Comparison of ENCODE assay signal across 20 cellular contexts in the genomic region with DNA sequence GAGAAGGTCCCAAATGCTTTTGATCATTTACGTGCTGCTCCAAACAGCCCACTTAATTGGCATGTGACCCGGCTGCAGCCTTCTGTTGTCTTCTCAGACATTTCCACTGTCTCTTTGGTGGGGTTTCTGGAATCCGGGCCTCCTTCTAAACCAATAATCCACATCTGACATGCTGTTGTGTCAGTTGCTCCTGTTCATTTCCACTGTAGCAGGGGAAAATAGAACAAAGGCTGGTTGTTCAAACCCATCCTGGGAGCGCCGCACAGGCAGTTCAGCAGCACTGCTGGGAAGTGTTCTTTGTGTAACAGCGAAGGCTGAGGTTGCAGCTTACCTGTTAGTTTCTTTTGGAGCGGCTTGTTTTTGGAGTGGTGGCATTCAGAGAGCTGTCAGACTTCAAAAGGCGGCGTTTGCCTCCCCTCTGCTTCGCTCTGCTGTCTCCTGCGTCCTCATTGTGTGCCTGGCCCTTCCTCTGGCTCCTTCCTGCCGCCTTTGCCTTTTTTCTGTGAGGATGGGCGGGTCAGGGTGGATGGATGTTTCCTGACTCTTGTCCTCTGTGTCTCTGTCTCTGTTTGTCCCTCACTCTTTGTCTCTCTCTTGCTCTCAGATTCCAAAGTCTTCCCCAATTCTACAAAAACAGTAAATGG.
A peak's percentile ranks its signal among the peaks of the same experiment; 100 is the strongest.
DNase-seq lines count a peak whose midpoint lies in the region; ATAC-seq and TF ChIP-seq lines count a peak whose summit lies in the region.
"Had no signal": no experiment of that assay in that cellular context is flagged by ENCODE, and none has a peak within 500 bp of the region (broad histone marks: within the 10 kb centered on the region; RNA-seq: fewer than 3 reads in every experiment).

No MANE protein-coding gene starts in this region.

- no peak for TF ChIP-seq CTCF in mesothelial cell of epicardium (IDR thresholded peaks at IDR 0.05; ENCODE audit: unreplicated experiment)

- H3K36me3 Mint-ChIP-seq in mesothelial cell of epicardium = no peaks in the 10 kb centered on the region
- H3K36me3 Mint-ChIP-seq: stimulated activated memory B cell treated with anti-CD40 and anti-IgM and Interleukin-4, amounts not matched to agents 10 μg/mL and 1 μg/mL and 100 μg/mL, for 72 hours had no signal

- no peak for ATAC-seq in GM19395 (IDR thresholded peaks at IDR 0.05; ENCODE audit: unreplicated experiment)
- ATAC-seq: left lung; SK-N-SH treated with all-trans-retinoic acid at 6 μM for 48 hours; stimulated activated memory B cell treated with anti-CD40 and anti-IgM and Interleukin-4, amounts not matched to agents 10 μg/mL and 1 μg/mL and 100 μg/mL, for 72 hours had no signal

- H3K9me3 Mint-ChIP-seq in mesothelial cell of epicardium = no peaks in the 10 kb centered on the region
- H3K9me3 Mint-ChIP-seq: dendritic cell treated with granulocyte-macrophage colony-stimulating factor and Interleukin-4, amounts not matched to agents 40 ng/mL and 50 ng/mL, for 4 days; stimulated activated memory B cell treated with anti-CD40 and anti-IgM and Interleukin-4, amounts not matched to agents 10 μg/mL and 1 μg/mL and 100 μg/mL, for 72 hours had no signal

- H3K27me3 Mint-ChIP-seq in mesothelial cell of epicardium (ENCODE audit: low read depth) = no peaks in the 10 kb centered on the region
- H3K27me3 Mint-ChIP-seq: dendritic cell treated with granulocyte-macrophage colony-stimulating factor and Interleukin-4, amounts not matched to agents 40 ng/mL and 50 ng/mL, for 4 days had no signal

- H3K4me1 ChIP-seq in HUES64 (ENCODE audit: insufficient read depth, low read length) = peaks cover 24% of the 10 kb centered on the region
- H3K4me1 ChIP-seq: ascending aorta, esophagus squamous epithelium, left lung had no signal

- H3K4me3 Mint-ChIP-seq in mesothelial cell of epicardium = peak overlapping the region; percentile 32
- H3K4me3 Mint-ChIP-seq: dendritic cell treated with granulocyte-macrophage colony-stimulating factor and Interleukin-4, amounts not matched to agents 40 ng/mL and 50 ng/mL, for 4 days; stimulated activated memory B cell treated with anti-CD40 and anti-IgM and Interleukin-4, amounts not matched to agents 10 μg/mL and 1 μg/mL and 100 μg/mL, for 72 hours had no signal

- WGBS in HUES64 = 35% methylated on average over 13 of the region's 13 CpGs

- peak overlapping the region; percentile 11; the same call in 1 of the 2 replicates for H3K9ac ChIP-seq in HUES64 (ENCODE audit: low read depth, low read length)

- H3K27ac Mint-ChIP-seq in mesothelial cell of epicardium = peak overlapping the region; percentile 97
- H3K27ac Mint-ChIP-seq: dendritic cell treated with granulocyte-macrophage colony-stimulating factor and Interleukin-4, amounts not matched to agents 40 ng/mL and 50 ng/mL, for 4 days; stimulated activated memory B cell treated with anti-CD40 and anti-IgM and Interleukin-4, amounts not matched to agents 10 μg/mL and 1 μg/mL and 100 μg/mL, for 72 hours had no signal

- no peaks in the 10 kb centered on the region for H3K27me3 ChIP-seq in HUES64 (ENCODE audit: insufficient read depth, low read length)
- H3K27me3 ChIP-seq: ascending aorta, esophagus squamous epithelium, hepatocyte, left lung had no signal

- no peaks in the 10 kb centered on the region for H3K36me3 ChIP-seq in HUES64 (ENCODE audit: insufficient read depth, low read length)
- H3K36me3 ChIP-seq: ascending aorta, esophagus squamous epithelium, left lung had no signal

- H3K9me3 ChIP-seq in HUES64 (ENCODE audit: insufficient read depth, low read depth, low read length) = no peaks in the 10 kb centered on the region
- H3K9me3 ChIP-seq: ascending aorta, esophagus squamous epithelium, left lung had no signal

- DNase-seq in C1 segment of cervical spinal cord (lab: John Stamatoyannopoulos, UW) = peak in 8 of 14 donors; percentile 10 to 53 (median 12)
- peak; percentile 34 for DNase-seq in astrocyte of the hippocampus (ENCODE audit: low read depth, low spot score)
- peak; percentile 32 to 59 for DNase-seq in mesothelial cell of epicardium (ENCODE audit: low spot score in 2 of 2, unreplicated experiment in 2 of 2)
- DNase-seq in cerebellar cortex (ENCODE audit: low spot score) = no peak
- DNase-seq in activated T-cell treated with anti-CD3 and anti-CD28 coated beads for 4 hours = no peak
- DNase-seq in 8988T = no peak
- DNase-seq: activated CD8-positive, alpha-beta memory T cell treated with anti-CD3 and anti-CD28 coated beads for 24 hours; activated effector memory CD4-positive, alpha-beta T cell treated with Interleukin-2 at 50 U/mL for 16 hours; AML-193; esophagus squamous epithelium; left lung; NCI-H1930; small intestine had no signal

- no peak overlapping the region for H3K27ac ChIP-seq in HUES64 (ENCODE audit: low read depth, low read length)
- H3K27ac ChIP-seq: ascending aorta, esophagus squamous epithelium, hepatocyte had no signal

- no peak overlapping the region for H3K4me3 ChIP-seq in HUES64 (ENCODE audit: low read length)
- H3K4me3 ChIP-seq: ascending aorta, esophagus squamous epithelium, hepatocyte, left lung had no signal

- peaks cover 81% of the 10 kb centered on the region for H3K4me1 Mint-ChIP-seq in mesothelial cell of epicardium
- H3K4me1 Mint-ChIP-seq: stimulated activated memory B cell treated with anti-CD40 and anti-IgM and Interleukin-4, amounts not matched to agents 10 μg/mL and 1 μg/mL and 100 μg/mL, for 72 hours had no signal

Comparison
In these comparisons a context has a peak if more than half of its experiments do, and no peak if none do; other contexts are left out.
1. DNase-seq: peak in C1 segment of cervical spinal cord (8 of 14), astrocyte of the hippocampus (single experiment) and mesothelial cell of epicardium (2 of 2); none in cerebellar cortex (single experiment), activated T-cell treated with anti-CD3 and anti-CD28 coated beads for 4 hours (single experiment) and 8988T (single experiment).